In the genomic region with DNA sequence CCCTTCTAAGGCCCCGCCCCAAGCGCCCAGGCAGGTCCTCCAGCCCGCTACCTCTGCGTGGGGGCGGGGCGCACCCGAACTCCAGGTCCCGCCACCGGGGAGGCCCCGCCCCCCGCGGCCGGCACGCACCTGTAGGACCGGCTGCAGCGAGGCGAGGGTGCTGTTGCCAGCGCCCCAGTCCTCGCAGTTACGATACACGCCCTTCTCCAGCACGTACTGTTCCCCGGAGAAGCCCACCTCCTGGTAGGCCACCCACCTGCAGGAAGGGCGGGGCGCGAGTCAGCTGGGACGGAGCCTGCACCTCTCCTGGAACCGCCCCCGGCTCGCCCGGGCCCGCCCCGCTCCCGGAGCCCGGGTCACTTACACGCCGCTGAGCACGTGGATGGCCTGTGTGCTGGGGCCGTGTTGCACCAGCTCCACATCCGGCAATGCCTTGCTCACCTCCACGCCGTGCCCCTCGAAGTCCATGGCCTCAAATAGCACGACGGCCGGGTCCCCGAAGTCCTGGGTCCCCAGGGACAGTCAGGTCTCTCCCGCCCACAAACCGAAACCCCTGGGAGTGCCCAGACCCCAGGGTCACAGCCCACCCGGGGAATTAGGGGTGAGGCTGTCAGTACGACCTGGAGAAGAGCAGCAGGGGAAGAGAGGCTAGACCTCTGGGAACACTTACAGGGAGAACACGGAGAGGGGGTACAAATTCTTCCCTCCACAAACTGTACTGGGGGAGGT, we compare ENCODE assay signal across 8 cellular contexts. TPM values are rescaled to one million over a fixed set of nuclear protein-coding genes. Genes with fewer than 3 reads are reported as not detected.
DNase-seq lines count a peak whose midpoint lies in the region; ATAC-seq and TF ChIP-seq lines count a peak whose summit lies in the region.

No MANE protein-coding gene starts in this region.

- no peak for TF ChIP-seq CTCF in epithelial cell of esophagus (IDR thresholded peaks at IDR 0.05; ENCODE audit: insufficient read depth, low read depth, low read length, missing control alignments)

- peaks cover 18% of the 10 kb centered on the region for H3K4me1 Mint-ChIP-seq in activated CD8-positive, alpha-beta memory T cell treated with anti-CD3 and anti-CD28 coated beads, Interleukin-2, amount 10 ng/mL, durations not matched to agents 7 days and 5 days
- H3K4me1 Mint-ChIP-seq in natural killer cell treated with Interleukin-12 subunit alpha and Interleukin-12 subunit beta and Interleukin-15 and Interleukin-18, amount 100 ng/mL, for 72 hours (ENCODE audit: low read depth in 2 of 2), result peaks cover 4 to 8% of the 10 kb centered on the region in 2 donors
- peaks cover 12% of the 10 kb centered on the region for H3K4me1 Mint-ChIP-seq in stimulated activated naive CD8-positive, alpha-beta T cell treated with anti-CD3 and anti-CD28 coated beads, Interleukin-15, Interleukin-2, amounts not matched to agents 100 ng/mL and 50 ng/mL, for 24 hours (ENCODE audit: low read depth)

- peaks cover 2% of the 10 kb centered on the region for H3K27me3 Mint-ChIP-seq in activated CD8-positive, alpha-beta memory T cell treated with anti-CD3 and anti-CD28 coated beads, Interleukin-2, amount 10 ng/mL, durations not matched to agents 7 days and 5 days
- peaks cover 0 to 2% of the 10 kb centered on the region in 2 donors for H3K27me3 Mint-ChIP-seq in natural killer cell treated with Interleukin-12 subunit alpha and Interleukin-12 subunit beta and Interleukin-15 and Interleukin-18, amount 100 ng/mL, for 72 hours
- peaks cover 4% of the 10 kb centered on the region for H3K27me3 Mint-ChIP-seq in stimulated activated naive CD8-positive, alpha-beta T cell treated with anti-CD3 and anti-CD28 coated beads, Interleukin-15, Interleukin-2, amounts not matched to agents 100 ng/mL and 50 ng/mL, for 24 hours

- peak overlapping the region; percentile 73 for H3K4me3 ChIP-seq in epithelial cell of esophagus (ENCODE audit: low read length)

- peak; percentile 90 for DNase-seq in DMS79 treated with DMSO at 0.1 percent for 48 hours (lab: John Stamatoyannopoulos, UW)
- DNase-seq in NCI-H510A treated with DMSO at 0.1 percent for 48 hours (lab: John Stamatoyannopoulos, UW), result peak; percentile 92
- DNase-seq in activated CD8-positive, alpha-beta memory T cell treated with anti-CD3 and anti-CD28 coated beads, Interleukin-2, amount 10 ng/mL, durations not matched to agents 7 days and 5 days, result peak; percentile 91
- peak; percentile 95 for DNase-seq in epithelial cell of esophagus (ENCODE audit: low read depth)
- peak; percentile 69 for DNase-seq in natural killer cell treated with Interleukin-12 subunit alpha and Interleukin-12 subunit beta and Interleukin-15 and Interleukin-18, amount 100 ng/mL, for 72 hours (ENCODE audit: low spot score)
- no peak for DNase-seq in DMS114 treated with DMSO at 0.1 percent for 48 hours (lab: John Stamatoyannopoulos, UW; ENCODE audit: unreplicated experiment)

- H3K27ac Mint-ChIP-seq in activated CD8-positive, alpha-beta memory T cell treated with anti-CD3 and anti-CD28 coated beads, Interleukin-2, amount 10 ng/mL, durations not matched to agents 7 days and 5 days, result no peak overlapping the region
- peak overlapping the region in 1 of 2 donors; percentile 67 for H3K27ac Mint-ChIP-seq in natural killer cell treated with Interleukin-12 subunit alpha and Interleukin-12 subunit beta and Interleukin-15 and Interleukin-18, amount 100 ng/mL, for 72 hours
- H3K27ac Mint-ChIP-seq in stimulated activated naive CD8-positive, alpha-beta T cell treated with anti-CD3 and anti-CD28 coated beads, Interleukin-15, Interleukin-2, amounts not matched to agents 100 ng/mL and 50 ng/mL, for 24 hours, result no peak overlapping the region

- H3K4me3 Mint-ChIP-seq in activated CD8-positive, alpha-beta memory T cell treated with anti-CD3 and anti-CD28 coated beads, Interleukin-2, amount 10 ng/mL, durations not matched to agents 7 days and 5 days, result peak overlapping the region; percentile 89
- H3K4me3 Mint-ChIP-seq in natural killer cell treated with Interleukin-12 subunit alpha and Interleukin-12 subunit beta and Interleukin-15 and Interleukin-18, amount 100 ng/mL, for 72 hours, result peak overlapping the region; percentile 88
- H3K4me3 Mint-ChIP-seq in stimulated activated naive CD8-positive, alpha-beta T cell treated with anti-CD3 and anti-CD28 coated beads, Interleukin-15, Interleukin-2, amounts not matched to agents 100 ng/mL and 50 ng/mL, for 24 hours, result peak overlapping the region; percentile 37

- CTCF ChIA-PET in activated CD8-positive, alpha-beta memory T cell treated with anti-CD3 and anti-CD28 coated beads, Interleukin-2, amount 10 ng/mL, durations not matched to agents 7 days and 5 days (lab: Charles Lee), result interaction anchor here (0.9 to 1.9 kb wide), 9 partner anchors 15 to 102 kb away, joined by 3 to 8 read pairs (median 5); partner anchors contain the start of genes CD52 and CEP85

- H3K36me3 Mint-ChIP-seq in activated CD8-positive, alpha-beta memory T cell treated with anti-CD3 and anti-CD28 coated beads, Interleukin-2, amount 10 ng/mL, durations not matched to agents 7 days and 5 days, result no peaks in the 10 kb centered on the region
- H3K36me3 Mint-ChIP-seq in natural killer cell treated with Interleukin-12 subunit alpha and Interleukin-12 subunit beta and Interleukin-15 and Interleukin-18, amount 100 ng/mL, for 72 hours, result no peaks in the 10 kb centered on the region
- H3K36me3 Mint-ChIP-seq in stimulated activated naive CD8-positive, alpha-beta T cell treated with anti-CD3 and anti-CD28 coated beads, Interleukin-15, Interleukin-2, amounts not matched to agents 100 ng/mL and 50 ng/mL, for 24 hours (ENCODE audit: low read depth), result no peaks in the 10 kb centered on the region

- H3K9me3 Mint-ChIP-seq in activated CD8-positive, alpha-beta memory T cell treated with anti-CD3 and anti-CD28 coated beads, Interleukin-2, amount 10 ng/mL, durations not matched to agents 7 days and 5 days (ENCODE audit: low read depth), result no peaks in the 10 kb centered on the region
- H3K9me3 Mint-ChIP-seq in natural killer cell treated with Interleukin-12 subunit alpha and Interleukin-12 subunit beta and Interleukin-15 and Interleukin-18, amount 100 ng/mL, for 72 hours, result no peaks in the 10 kb centered on the region
- H3K9me3 Mint-ChIP-seq in stimulated activated naive CD8-positive, alpha-beta T cell treated with anti-CD3 and anti-CD28 coated beads, Interleukin-15, Interleukin-2, amounts not matched to agents 100 ng/mL and 50 ng/mL, for 24 hours, result no peaks in the 10 kb centered on the region

- ATAC-seq in HG02885 (IDR thresholded peaks at IDR 0.05; ENCODE audit: poor library complexity, unreplicated experiment), result peak; percentile 82
- peak; percentile 94 for ATAC-seq in activated CD8-positive, alpha-beta memory T cell treated with anti-CD3 and anti-CD28 coated beads, Interleukin-2, amount 10 ng/mL, durations not matched to agents 7 days and 5 days
- ATAC-seq in natural killer cell treated with Interleukin-12 subunit alpha and Interleukin-12 subunit beta and Interleukin-15 and Interleukin-18, amount 100 ng/mL, for 72 hours, result peak; percentile 93

RNA-seq across cellular contexts. Expression of gene CRYBG2, which starts 17.3 kb away (rescaled TPM):
- total RNA-seq in activated CD8-positive, alpha-beta memory T cell treated with anti-CD3 and anti-CD28 coated beads, Interleukin-2, amount 10 ng/mL, durations not matched to agents 7 days and 5 days, result 1 to 10 TPM; 5.7 to 8.6 TPM
- under 1 TPM in 1 of 2 donors, not detected in 1; 0.95 TPM for total RNA-seq in natural killer cell treated with Interleukin-12 subunit alpha and Interleukin-12 subunit beta and Interleukin-15 and Interleukin-18, amount 100 ng/mL, for 72 hours

RNA-seq across cellular contexts. Expression of gene CD52, which starts 18.9 kb away (rescaled TPM):
- 100 to 1,000 TPM; 951 to 971 TPM for total RNA-seq in activated CD8-positive, alpha-beta memory T cell treated with anti-CD3 and anti-CD28 coated beads, Interleukin-2, amount 10 ng/mL, durations not matched to agents 7 days and 5 days
- 10 to 100 TPM in 1 of 2 donors, 1 to 10 TPM in 1; 8.1 to 17.2 TPM for total RNA-seq in natural killer cell treated with Interleukin-12 subunit alpha and Interleukin-12 subunit beta and Interleukin-15 and Interleukin-18, amount 100 ng/mL, for 72 hours

RNA-seq across cellular contexts. Expression of gene UBXN11, which starts 30.2 kb away (rescaled TPM):
- total RNA-seq in activated CD8-positive, alpha-beta memory T cell treated with anti-CD3 and anti-CD28 coated beads, Interleukin-2, amount 10 ng/mL, durations not matched to agents 7 days and 5 days, result 10 to 100 TPM; 27.7 to 39.3 TPM
- total RNA-seq in natural killer cell treated with Interleukin-12 subunit alpha and Interleukin-12 subunit beta and Interleukin-15 and Interleukin-18, amount 100 ng/mL, for 72 hours, result 10 to 100 TPM in 1 of 2 donors, 1 to 10 TPM in 1; 9.9 to 24.8 TPM

RNA-seq across cellular contexts. Expression of gene ZNF683, which starts 35.9 kb away (rescaled TPM):
- total RNA-seq in activated CD8-positive, alpha-beta memory T cell treated with anti-CD3 and anti-CD28 coated beads, Interleukin-2, amount 10 ng/mL, durations not matched to agents 7 days and 5 days, result 10 to 100 TPM in 1 of 2 experiments, 1 to 10 TPM in 1; 7.0 to 26.3 TPM
- not detected for total RNA-seq in natural killer cell treated with Interleukin-12 subunit alpha and Interleukin-12 subunit beta and Interleukin-15 and Interleukin-18, amount 100 ng/mL, for 72 hours

RNA-seq across cellular contexts. Expression of gene SH3BGRL3, which starts 56.8 kb away (rescaled TPM):
- total RNA-seq in activated CD8-positive, alpha-beta memory T cell treated with anti-CD3 and anti-CD28 coated beads, Interleukin-2, amount 10 ng/mL, durations not matched to agents 7 days and 5 days, result 100 to 1,000 TPM; 562 to 632 TPM
- 100 to 1,000 TPM; 203 to 249 TPM for total RNA-seq in natural killer cell treated with Interleukin-12 subunit alpha and Interleukin-12 subunit beta and Interleukin-15 and Interleukin-18, amount 100 ng/mL, for 72 hours

Comparison
In these comparisons a context has a peak if more than half of its experiments do, and no peak if none do; other contexts are left out.
1. H3K4me3 Mint-ChIP-seq: peak in every context shown above with its lines; median percentile 89 in activated CD8-positive, alpha-beta memory T cell treated with anti-CD3 and anti-CD28 coated beads, Interleukin-2, amount 10 ng/mL, durations not matched to agents 7 days and 5 days; 88 in natural killer cell treated with Interleukin-12 subunit alpha and Interleukin-12 subunit beta and Interleukin-15 and Interleukin-18, amount 100 ng/mL, for 72 hours; 37 in stimulated activated naive CD8-positive, alpha-beta T cell treated with anti-CD3 and anti-CD28 coated beads, Interleukin-15, Interleukin-2, amounts not matched to agents 100 ng/mL and 50 ng/mL, for 24 hours.
2. RNA of gene CD52, which starts 18.9 kb away (total RNA-seq): 951 to 971 TPM in activated CD8-positive, alpha-beta memory T cell treated with anti-CD3 and anti-CD28 coated beads, Interleukin-2, amount 10 ng/mL, durations not matched to agents 7 days and 5 days; 8.1 to 17.2 TPM in natural killer cell treated with Interleukin-12 subunit alpha and Interleukin-12 subunit beta and Interleukin-15 and Interleukin-18, amount 100 ng/mL, for 72 hours; every median in the first group is over 10 times any median in the second.
3. Peak in every context shown above with its lines, with median percentiles within 50 percentile points of each other: ATAC-seq.